Comparison of ENCODE assay signal across 1 cellular context in the genomic region with DNA sequence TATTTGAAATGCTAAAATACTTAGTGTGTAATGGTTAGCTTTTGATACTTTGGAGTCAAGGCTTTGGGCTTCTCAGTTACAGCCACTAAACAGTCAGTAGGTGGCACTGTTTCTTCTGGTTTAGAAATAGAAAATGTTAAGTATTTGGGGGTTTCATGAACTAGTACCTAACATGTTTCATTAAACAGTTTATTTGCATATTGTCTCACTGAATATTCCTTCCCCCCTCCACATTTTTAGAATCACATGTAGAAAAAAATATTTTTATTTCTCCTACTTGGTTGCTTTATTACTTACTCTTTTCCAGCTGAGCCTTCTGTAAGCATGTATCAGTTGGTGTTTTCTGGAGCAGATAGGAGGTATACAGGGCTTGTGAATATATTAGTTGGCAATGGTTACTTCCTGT.
TF ChIP-seq lines count a peak whose summit lies in the region.

No MANE protein-coding gene starts in this region.

TF ChIP-seq in K562, 482 proteins besides CTCF, POLR2A, EP300 and RAD21:
- TF ChIP-seq, protein P1, sequence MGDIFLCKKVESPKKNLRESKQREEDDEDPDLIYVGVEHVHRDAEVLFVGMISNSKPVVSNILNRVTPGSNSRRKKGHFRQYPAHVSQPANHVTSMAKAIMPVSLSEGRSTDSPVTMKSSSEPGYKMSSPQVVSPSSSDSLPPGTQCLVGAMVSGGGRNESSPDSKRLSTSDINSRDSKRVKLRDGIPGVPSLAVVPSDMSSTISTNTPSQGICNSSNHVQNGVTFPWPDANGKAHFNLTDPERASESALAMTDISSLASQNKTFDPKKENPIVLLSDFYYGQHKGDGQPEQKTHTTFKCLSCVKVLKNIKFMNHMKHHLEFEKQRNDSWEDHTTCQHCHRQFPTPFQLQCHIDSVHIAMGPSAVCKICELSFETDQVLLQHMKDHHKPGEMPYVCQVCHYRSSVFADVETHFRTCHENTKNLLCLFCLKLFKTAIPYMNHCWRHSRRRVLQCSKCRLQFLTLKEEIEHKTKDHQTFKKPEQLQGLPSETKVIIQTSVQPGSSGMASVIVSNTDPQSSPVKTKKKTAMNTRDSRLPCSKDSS (IDR thresholded peaks at IDR 0.05; ENCODE audit: low read depth, partially characterized antibody): no peak
- no peak for TF ChIP-seq NCOA1 (IDR thresholded peaks at IDR 0.05; ENCODE audit: low read depth)
- TF ChIP-seq ZNF311 (CRISPR knock-in tag; IDR thresholded peaks at IDR 0.05): no peak
- TF ChIP-seq ZBTB1 (CRISPR knock-in tag; IDR thresholded peaks at IDR 0.05; ENCODE audit: borderline replicate concordance, low read depth): no peak
- no peak for TF ChIP-seq XRCC4 (IDR thresholded peaks at IDR 0.05; ENCODE audit: extremely low read depth, insufficient read depth, insufficient read length)
- TF ChIP-seq SMC3 (conservative IDR thresholded peaks at IDR 0.05; ENCODE audit: insufficient read depth, low read depth, low read length): peak; percentile 25; the same call in 1 of the 2 replicates
- TF ChIP-seq, protein P2, sequence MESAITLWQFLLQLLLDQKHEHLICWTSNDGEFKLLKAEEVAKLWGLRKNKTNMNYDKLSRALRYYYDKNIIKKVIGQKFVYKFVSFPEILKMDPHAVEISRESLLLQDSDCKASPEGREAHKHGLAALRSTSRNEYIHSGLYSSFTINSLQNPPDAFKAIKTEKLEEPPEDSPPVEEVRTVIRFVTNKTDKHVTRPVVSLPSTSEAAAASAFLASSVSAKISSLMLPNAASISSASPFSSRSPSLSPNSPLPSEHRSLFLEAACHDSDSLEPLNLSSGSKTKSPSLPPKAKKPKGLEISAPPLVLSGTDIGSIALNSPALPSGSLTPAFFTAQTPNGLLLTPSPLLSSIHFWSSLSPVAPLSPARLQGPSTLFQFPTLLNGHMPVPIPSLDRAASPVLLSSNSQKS (CRISPR knock-in tag; IDR thresholded peaks at IDR 0.05): no peak
- TF ChIP-seq ELF2 (CRISPR knock-in tag; IDR thresholded peaks at IDR 0.05): 0 out of 2 replicates have a peak, but pooled peaks have one; percentile 17
- TF ChIP-seq POLR2B (IDR thresholded peaks at IDR 0.05; ENCODE audit: low read depth, partially characterized antibody): no peak
- no peak for TF ChIP-seq ZBTB8A (IDR thresholded peaks at IDR 0.05; ENCODE audit: partially characterized antibody)
- TF ChIP-seq, protein P3, sequence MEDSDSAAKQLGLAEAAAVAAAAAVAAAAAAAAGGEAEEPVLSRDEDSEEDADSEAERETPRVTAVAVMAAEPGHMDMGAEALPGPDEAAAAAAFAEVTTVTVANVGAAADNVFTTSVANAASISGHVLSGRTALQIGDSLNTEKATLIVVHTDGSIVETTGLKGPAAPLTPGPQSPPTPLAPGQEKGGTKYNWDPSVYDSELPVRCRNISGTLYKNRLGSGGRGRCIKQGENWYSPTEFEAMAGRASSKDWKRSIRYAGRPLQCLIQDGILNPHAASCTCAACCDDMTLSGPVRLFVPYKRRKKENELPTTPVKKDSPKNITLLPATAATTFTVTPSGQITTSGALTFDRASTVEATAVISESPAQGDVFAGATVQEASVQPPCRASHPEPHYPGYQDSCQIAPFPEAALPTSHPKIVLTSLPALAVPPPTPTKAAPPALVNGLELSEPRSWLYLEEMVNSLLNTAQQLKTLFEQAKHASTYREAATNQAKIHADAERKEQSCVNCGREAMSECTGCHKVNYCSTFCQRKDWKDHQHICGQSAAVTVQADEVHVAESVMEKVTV (CRISPR knock-in tag; IDR thresholded peaks at IDR 0.05): peak; percentile 36; the same call in 1 of the 2 replicates
- no peak for TF ChIP-seq HMG20A (CRISPR knock-in tag; conservative IDR thresholded peaks at IDR 0.05)
- TF ChIP-seq, protein P4, sequence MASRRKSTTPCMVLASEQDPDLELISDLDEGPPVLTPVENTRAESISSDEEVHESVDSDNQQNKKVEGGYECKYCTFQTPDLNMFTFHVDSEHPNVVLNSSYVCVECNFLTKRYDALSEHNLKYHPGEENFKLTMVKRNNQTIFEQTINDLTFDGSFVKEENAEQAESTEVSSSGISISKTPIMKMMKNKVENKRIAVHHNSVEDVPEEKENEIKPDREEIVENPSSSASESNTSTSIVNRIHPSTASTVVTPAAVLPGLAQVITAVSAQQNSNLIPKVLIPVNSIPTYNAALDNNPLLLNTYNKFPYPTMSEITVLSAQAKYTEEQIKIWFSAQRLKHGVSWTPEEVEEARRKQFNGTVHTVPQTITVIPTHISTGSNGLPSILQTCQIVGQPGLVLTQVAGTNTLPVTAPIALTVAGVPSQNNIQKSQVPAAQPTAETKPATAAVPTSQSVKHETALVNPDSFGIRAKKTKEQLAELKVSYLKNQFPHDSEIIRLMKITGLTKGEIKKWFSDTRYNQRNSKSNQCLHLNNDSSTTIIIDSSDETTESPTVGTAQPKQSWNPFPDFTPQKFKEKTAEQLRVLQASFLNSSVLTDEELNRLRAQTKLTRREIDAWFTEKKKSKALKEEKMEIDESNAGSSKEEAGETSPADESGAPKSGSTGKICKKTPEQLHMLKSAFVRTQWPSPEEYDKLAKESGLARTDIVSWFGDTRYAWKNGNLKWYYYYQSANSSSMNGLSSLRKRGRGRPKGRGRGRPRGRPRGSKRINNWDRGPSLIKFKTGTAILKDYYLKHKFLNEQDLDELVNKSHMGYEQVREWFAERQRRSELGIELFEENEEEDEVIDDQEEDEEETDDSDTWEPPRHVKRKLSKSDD (conservative IDR thresholded peaks at IDR 0.05; ENCODE audit: low read length): no peak
- TF ChIP-seq, protein P5, sequence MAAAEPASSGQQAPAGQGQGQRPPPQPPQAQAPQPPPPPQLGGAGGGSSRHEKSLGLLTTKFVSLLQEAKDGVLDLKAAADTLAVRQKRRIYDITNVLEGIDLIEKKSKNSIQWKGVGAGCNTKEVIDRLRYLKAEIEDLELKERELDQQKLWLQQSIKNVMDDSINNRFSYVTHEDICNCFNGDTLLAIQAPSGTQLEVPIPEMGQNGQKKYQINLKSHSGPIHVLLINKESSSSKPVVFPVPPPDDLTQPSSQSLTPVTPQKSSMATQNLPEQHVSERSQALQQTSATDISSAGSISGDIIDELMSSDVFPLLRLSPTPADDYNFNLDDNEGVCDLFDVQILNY (CRISPR knock-in tag; IDR thresholded peaks at IDR 0.05): no peak
- no peak for TF ChIP-seq KHSRP (IDR thresholded peaks at IDR 0.05)
- TF ChIP-seq, protein P6, sequence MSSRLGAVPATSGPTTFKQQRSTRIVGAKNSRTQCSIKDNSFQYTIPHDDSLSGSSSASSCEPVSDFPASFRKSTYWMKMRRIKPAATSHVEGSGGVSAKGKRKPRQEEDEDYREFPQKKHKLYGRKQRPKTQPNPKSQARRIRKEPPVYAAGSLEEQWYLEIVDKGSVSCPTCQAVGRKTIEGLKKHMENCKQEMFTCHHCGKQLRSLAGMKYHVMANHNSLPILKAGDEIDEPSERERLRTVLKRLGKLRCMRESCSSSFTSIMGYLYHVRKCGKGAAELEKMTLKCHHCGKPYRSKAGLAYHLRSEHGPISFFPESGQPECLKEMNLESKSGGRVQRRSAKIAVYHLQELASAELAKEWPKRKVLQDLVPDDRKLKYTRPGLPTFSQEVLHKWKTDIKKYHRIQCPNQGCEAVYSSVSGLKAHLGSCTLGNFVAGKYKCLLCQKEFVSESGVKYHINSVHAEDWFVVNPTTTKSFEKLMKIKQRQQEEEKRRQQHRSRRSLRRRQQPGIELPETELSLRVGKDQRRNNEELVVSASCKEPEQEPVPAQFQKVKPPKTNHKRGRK (tag; IDR thresholded peaks at IDR 0.05): 0 out of 2 replicates have a peak, but pooled peaks have one; percentile 19
- TF ChIP-seq SMAD3 (CRISPR knock-in tag; conservative IDR thresholded peaks at IDR 0.05): no peak
- no peak for TF ChIP-seq ZFP30 (CRISPR knock-in tag; IDR thresholded peaks at IDR 0.05; ENCODE audit: borderline replicate concordance)
- no peak for TF ChIP-seq PCBP1 (IDR thresholded peaks at IDR 0.05; ENCODE audit: low read depth, low read length, poor library complexity, severe bottlenecking)
- 0 out of 2 replicates have a peak, but pooled peaks have one; percentile 41 for TF ChIP-seq POLR2H (tag; IDR thresholded peaks at IDR 0.05; ENCODE audit: low read depth)
